Comparison of ENCODE assay signal across 8 cellular contexts in the genomic region with DNA sequence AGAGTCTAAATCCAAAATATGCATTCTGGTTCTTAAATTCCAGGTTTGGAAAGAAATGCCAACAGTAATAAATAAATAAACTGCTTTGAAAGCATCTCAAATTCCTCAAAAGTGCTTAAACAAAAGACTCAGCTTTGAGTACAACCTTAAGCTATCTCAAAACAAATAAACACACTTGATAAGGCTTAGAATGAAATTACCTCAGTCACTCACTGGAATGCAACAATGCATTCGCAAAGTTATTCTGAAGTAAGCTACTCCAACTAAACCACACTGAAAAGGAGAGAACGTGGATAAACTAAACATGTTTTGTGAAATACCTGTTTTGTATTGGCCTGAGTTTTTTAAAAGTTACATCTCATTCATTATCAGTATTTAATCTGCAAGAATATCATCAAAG. TPM values are rescaled to one million over a fixed set of nuclear protein-coding genes. Genes with fewer than 3 reads are reported as not detected.
DNase-seq lines count a peak whose midpoint lies in the region; ATAC-seq and TF ChIP-seq lines count a peak whose summit lies in the region.

No MANE protein-coding gene starts in this region.

- H3K27me3 ChIP-seq in DND-41 (ENCODE audit: insufficient read depth, low read length, poor library complexity) (no peaks in the 10 kb centered on the region), OCI-LY3 (ENCODE audit: low read depth, low read length) (no peaks in the 10 kb centered on the region), endodermal cell (ENCODE audit: control insufficient read depth, insufficient read depth, low read length, poor library complexity, severe bottlenecking) (no peaks in the 10 kb centered on the region), osteoblast (ENCODE audit: insufficient read depth, low read length) (no peaks in the 10 kb centered on the region)

- peaks cover 39% of the 10 kb centered on the region for H3K4me1 ChIP-seq in DND-41 (ENCODE audit: insufficient read depth, low read length)
- peaks cover 19% of the 10 kb centered on the region for H3K4me1 ChIP-seq in OCI-LY3 (ENCODE audit: low read length)
- H3K4me1 ChIP-seq in endodermal cell (ENCODE audit: control insufficient read depth, insufficient read depth, low read length): no peaks in the 10 kb centered on the region
- peaks cover 21% of the 10 kb centered on the region for H3K4me1 ChIP-seq in osteoblast (ENCODE audit: insufficient read depth, low read length)

- H3K79me2 ChIP-seq in DND-41 (ENCODE audit: insufficient read depth, low read length) (peaks cover 39% of the 10 kb centered on the region), OCI-LY3 (ENCODE audit: low read length) (peaks cover 51% of the 10 kb centered on the region), osteoblast (ENCODE audit: insufficient read depth, low read length) (peaks cover 48% of the 10 kb centered on the region)

- H2AFZ ChIP-seq in DND-41 (ENCODE audit: low read depth, low read length) (0 out of 2 replicates have a peak overlapping the region, but pooled peaks have one; percentile 78), OCI-LY3 (ENCODE audit: low read depth, low read length) (no peak overlapping the region), osteoblast (ENCODE audit: low read length) (no peak overlapping the region)

- peak overlapping the region; percentile 96 for H3K27ac Mint-ChIP-seq in endodermal cell

- peak overlapping the region; percentile 50 to 90; a peak in 3 of 4 replicates for H3K4me3 ChIP-seq in DND-41 (ENCODE audit: low read depth in 1 of 2, low read length in 2 of 2)
- peak overlapping the region; percentile 87 for H3K4me3 ChIP-seq in OCI-LY3 (ENCODE audit: low read length)
- peak overlapping the region; percentile 93 for H3K4me3 ChIP-seq in endodermal cell (ENCODE audit: low read length)
- H3K4me3 ChIP-seq in osteoblast (ENCODE audit: insufficient read depth, low read length): peak overlapping the region; percentile 82

- H3K4me2 ChIP-seq in DND-41 (ENCODE audit: insufficient read depth, low read length) (peak overlapping the region; percentile 83), OCI-LY3 (ENCODE audit: low read length) (peak overlapping the region; percentile 86), osteoblast (ENCODE audit: insufficient read depth, low read length) (peak overlapping the region; percentile 94)

- peaks cover 6% of the 10 kb centered on the region; the same call in 1 of the 2 replicates for H4K20me1 ChIP-seq in DND-41 (ENCODE audit: insufficient read depth, low read length)
- H4K20me1 ChIP-seq in OCI-LY3 (ENCODE audit: insufficient read depth, low read length): peaks cover 21% of the 10 kb centered on the region
- peaks cover 10% of the 10 kb centered on the region for H4K20me1 ChIP-seq in osteoblast (ENCODE audit: insufficient read depth, low read length)

- peak overlapping the region; percentile 77 for H3K9ac ChIP-seq in DND-41 (ENCODE audit: low read depth, low read length)
- peak overlapping the region; percentile 72 for H3K9ac ChIP-seq in OCI-LY3 (ENCODE audit: low read length)
- H3K9ac ChIP-seq in endodermal cell (ENCODE audit: extremely low read depth, low read length, poor library complexity, severe bottlenecking): peak overlapping the region; percentile 96

- H3K4me1 Mint-ChIP-seq in endodermal cell: peaks cover 10% of the 10 kb centered on the region

- H3K36me3 ChIP-seq in DND-41 (ENCODE audit: insufficient read depth, low read length) (peaks cover 6% of the 10 kb centered on the region; the same call in 1 of the 2 replicates), OCI-LY3 (replicated peaks; ENCODE audit: low read depth, low read length) (no peaks in the 10 kb centered on the region), endodermal cell (ENCODE audit: control insufficient read depth, insufficient read depth, low read length) (peaks cover 2% of the 10 kb centered on the region), osteoblast (ENCODE audit: insufficient read depth, low read length) (peaks cover 4% of the 10 kb centered on the region)

- H3K27me3 Mint-ChIP-seq in endodermal cell (ENCODE audit: insufficient read depth): no peaks in the 10 kb centered on the region

- WGBS in endodermal cell (ENCODE audit: insufficient coverage in 1 of 2, insufficient read length in 1 of 2), 2 experiments: 60% methylated on average over 1 of the region's 2 CpGs; no CpG with 5 or more reads in 1 of the 2 experiments

- peaks cover 13% of the 10 kb centered on the region for H3K36me3 Mint-ChIP-seq in endodermal cell (ENCODE audit: low read depth)

- no peak for TF ChIP-seq CTCF in DND-41 (IDR thresholded peaks at IDR 0.05; ENCODE audit: borderline replicate concordance, extremely low read depth, low read length, poor library complexity, severe bottlenecking)
- TF ChIP-seq CTCF in OCI-LY3 (IDR thresholded peaks at IDR 0.05; ENCODE audit: low read depth, low read length): no peak
- no peak for TF ChIP-seq CTCF in endodermal cell (conservative IDR thresholded peaks at IDR 0.05)
- no peak for TF ChIP-seq CTCF in osteoblast (IDR thresholded peaks at IDR 0.05; ENCODE audit: extremely low read depth, low read depth, low read length)

- no peak for ATAC-seq in DND-41 (ENCODE audit: insufficient read depth, low read depth)
- ATAC-seq in HG03175 (IDR thresholded peaks at IDR 0.05; ENCODE audit: unreplicated experiment): no peak

- DNase-seq in DND-41: no peak
- DNase-seq in endodermal cell: no peak
- peak; percentile 55 for DNase-seq in osteoblast (ENCODE audit: insufficient read length, low spot score, missing footprints)
- DNase-seq in SHP77 treated with DMSO at 0.1 percent for 48 hours (lab: John Stamatoyannopoulos, UW): no peak
- DNase-seq in DMS 273 treated with DMSO at 0.1 percent for 48 hours (lab: John Stamatoyannopoulos, UW): no peak
- DNase-seq in 8988T: no peak

- peak overlapping the region; percentile 85 for H3K4me3 Mint-ChIP-seq in endodermal cell

- H3K9me3 Mint-ChIP-seq in endodermal cell: no peaks in the 10 kb centered on the region

- no peaks in the 10 kb centered on the region for H3K9me3 ChIP-seq in DND-41 (ENCODE audit: insufficient read depth, low read length, severe bottlenecking)
- H3K9me3 ChIP-seq in OCI-LY3 (ENCODE audit: insufficient read depth, low read length): no peaks in the 10 kb centered on the region
- no peaks in the 10 kb centered on the region for H3K9me3 ChIP-seq in endodermal cell (ENCODE audit: control insufficient read depth, low read length)
- H3K9me3 ChIP-seq in osteoblast (ENCODE audit: low read depth, low read length): no peaks in the 10 kb centered on the region

- H3K27ac ChIP-seq in DND-41 (ENCODE audit: low read length): peak overlapping the region; percentile 68; the same call in 1 of the 2 replicates
- H3K27ac ChIP-seq in OCI-LY3 (ENCODE audit: low read length): no peak overlapping the region
- no peak overlapping the region for H3K27ac ChIP-seq in endodermal cell (ENCODE audit: low read depth, low read length)
- H3K27ac ChIP-seq in osteoblast (ENCODE audit: low read depth, low read length): peak overlapping the region; percentile 85

RNA-seq across cellular contexts. Expression of gene SPTSSA, which starts 1.2 kb away (rescaled TPM):
- total RNA-seq in endodermal cell (10 to 100 TPM; 28.5 to 37.8 TPM), osteoblast (10.5 and 11.8 TPM in 2 replicates)
- polyA plus RNA-seq in endodermal cell (2013, experiment 1 of 2): 27.4 TPM
- 28.1 TPM for polyA plus RNA-seq in endodermal cell (2013, experiment 2 of 2)

Comparison
In these comparisons a context has a peak if more than half of its experiments do, and no peak if none do; other contexts are left out.
1. H3K27ac ChIP-seq: peak in DND-41 (single experiment) and osteoblast (single experiment); none in OCI-LY3 (single experiment) and endodermal cell (single experiment).
2. Peak in every context shown above with its lines, with median percentiles within 50 percentile points of each other: H3K4me2 ChIP-seq, H3K4me3 ChIP-seq and H3K9ac ChIP-seq.